In the genomic region with DNA sequence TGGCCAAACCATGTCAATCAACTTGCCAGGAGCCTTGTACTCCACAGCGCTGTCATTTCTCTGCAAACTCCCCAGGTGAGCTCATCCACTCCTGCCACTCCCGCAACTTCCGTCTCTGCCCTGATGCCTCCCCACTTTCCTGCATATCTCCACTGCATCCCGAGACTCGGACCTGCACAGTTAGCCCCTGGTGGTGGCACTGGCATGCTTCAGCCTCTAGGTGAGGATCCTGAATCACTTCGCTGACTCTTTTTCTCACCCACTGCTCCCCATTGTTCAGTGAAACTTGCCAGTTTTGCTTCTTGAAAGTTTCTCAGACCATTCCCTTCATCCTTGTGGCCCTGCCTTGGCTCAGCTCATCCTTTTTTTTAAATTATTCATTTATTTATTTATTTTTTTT, we compare ENCODE assay signal across 14 cellular contexts. TPM values are rescaled to one million over a fixed set of nuclear protein-coding genes. Genes with fewer than 3 reads are reported as not detected.
DNase-seq lines count a peak whose midpoint lies in the region; ATAC-seq and TF ChIP-seq lines count a peak whose summit lies in the region.
"Had no signal": no experiment of that assay in that cellular context is flagged by ENCODE, and none has a peak within 500 bp of the region (broad histone marks: within the 10 kb centered on the region; RNA-seq: fewer than 3 reads in every experiment).

No MANE protein-coding gene starts in this region.

- H3K4me3 ChIP-seq in SK-N-SH (ENCODE audit: low read depth in 2 of 2, low read length in 1 of 2), result no peak overlapping the region
- no peak overlapping the region for H3K4me3 ChIP-seq in testis
- H3K4me3 ChIP-seq: stomach had no signal

- no peak for ATAC-seq in SK-N-SH treated with all-trans-retinoic acid at 6 μM for 48 hours
- peak; percentile 5 for ATAC-seq in esophagus mucosa
- ATAC-seq in GM18505 (IDR thresholded peaks at IDR 0.05; ENCODE audit: unreplicated experiment), result no peak
- ATAC-seq: left ventricle myocardium superior had no signal

- H3K4me2 ChIP-seq in SK-N-SH, result no peak overlapping the region

- H3K9me2 ChIP-seq in SK-N-SH, result no peaks in the 10 kb centered on the region

- H3K79me2 ChIP-seq in SK-N-SH (ENCODE audit: insufficient read depth), result peaks cover 13% of the 10 kb centered on the region

- TF ChIP-seq EP300 in SK-N-SH (IDR thresholded peaks at IDR 0.05; ENCODE audit: borderline replicate concordance in 1 of 2, low read depth in 1 of 2, low read length in 1 of 2), result no peak

- CTCF ChIA-PET in SK-N-SH (lab: Yijun Ruan, JAX), result no interaction called here

- no peak for TF ChIP-seq RAD21 in SK-N-SH (IDR thresholded peaks at IDR 0.05; ENCODE audit: low read length)

- DNase-seq in SK-N-SH (no peak), NCI-H69 (lab: John Stamatoyannopoulos, UW) (peak; percentile 22), testis (no peak), MV-4-11 (lab: John Stamatoyannopoulos, UW) (no peak), NCI-H524 treated with DMSO at 0.1 percent for 48 hours (lab: John Stamatoyannopoulos, UW) (no peak)
- DNase-seq: activated CD8-positive, alpha-beta memory T cell treated with anti-CD3 and anti-CD28 coated beads, Interleukin-2, amount 50 U/mL, for 48 hours; left ventricle myocardium superior; NCI-H1092; OCI-M1; stimulated activated CD4-positive, alpha-beta T cell treated with anti-CD3 and anti-CD28 coated beads, Interleukin-4, amount 100 ng/mL, for 24 hours; stomach had no signal

- peaks cover 0 to 12% of the 10 kb centered on the region in 2 experiments; a peak in 2 of 4 replicates for H3K4me1 ChIP-seq in SK-N-SH (ENCODE audit: control insufficient read depth in 1 of 2, insufficient read depth in 2 of 2, low read depth in 1 of 2, low read length in 1 of 2)
- peaks cover 13% of the 10 kb centered on the region for H3K4me1 ChIP-seq in testis

- H3K36me3 ChIP-seq in SK-N-SH (replicated peaks in 1 of 2; ENCODE audit: control insufficient read depth in 1 of 2, insufficient read depth in 2 of 2, low read length in 1 of 2), result no peaks in the 10 kb centered on the region
- no peaks in the 10 kb centered on the region for H3K36me3 ChIP-seq in testis (ENCODE audit: low read depth, missing control alignments)
- H3K36me3 ChIP-seq: stomach had no signal

- H2AFZ ChIP-seq in SK-N-SH (ENCODE audit: low read depth), result no peak overlapping the region

- no peak overlapping the region for H3K27ac ChIP-seq in SK-N-SH (ENCODE audit: low read depth in 2 of 2, low read length in 1 of 2)
- H3K27ac ChIP-seq in testis, result no peak overlapping the region
- H3K27ac ChIP-seq: stomach had no signal

- H3F3A ChIP-seq in SK-N-SH (replicated peaks; ENCODE audit: insufficient read depth), result no peaks in the 10 kb centered on the region

- H3K27me3 ChIP-seq in SK-N-SH (ENCODE audit: insufficient read depth) (peaks cover 47% of the 10 kb centered on the region), testis (no peaks in the 10 kb centered on the region)

- no peaks in the 10 kb centered on the region for H4K20me1 ChIP-seq in SK-N-SH (ENCODE audit: insufficient read depth)

- TF ChIP-seq CTCF in SK-N-SH (IDR thresholded peaks at IDR 0.05) (peak; percentile 22; the same call in 1 of the 2 replicates), testis (IDR thresholded peaks at IDR 0.05) (peak in 2 of 3 experiments; percentile 15 to 20)

- POLR2A ChIA-PET in SK-N-SH (lab: Yijun Ruan, JAX), result no interaction called here

- intact Hi-C loops in testis (cut with DNase I; ENCODE audit: low total_unique reads), result no loop called here

- 4% methylated on average over 6 of the region's 6 CpGs for WGBS in SK-N-SH (ENCODE audit: low lambda C conversion rate)
- 70 to 81% methylated on average over 6 of the region's 6 CpGs for WGBS in testis, 2 donors

- TF ChIP-seq POLR2A in testis (IDR thresholded peaks at IDR 0.05) (no peak), GM18505 (IDR thresholded peaks at IDR 0.05; ENCODE audit: borderline replicate concordance, extremely low read depth, insufficient read depth, insufficient read length) (no peak)

- no peaks in the 10 kb centered on the region for H3K9me3 ChIP-seq in SK-N-SH
- H3K9me3 ChIP-seq in testis, result no peaks in the 10 kb centered on the region
- H3K9me3 ChIP-seq: stomach had no signal

- H3K9ac ChIP-seq in SK-N-SH, result no peak overlapping the region

TF ChIP-seq in SK-N-SH, 30 proteins besides CTCF, POLR2A, EP300 and RAD21 (continues in another document):
- TF ChIP-seq FOXM1 (IDR thresholded peaks at IDR 0.05; ENCODE audit: low read depth) (no peak), SMC3 (IDR thresholded peaks at IDR 0.05; ENCODE audit: low read depth, low read length) (no peak), MEF2A (IDR thresholded peaks at IDR 0.05; ENCODE audit: borderline replicate concordance, low read depth) (no peak), EZH2phosphoT487 (IDR thresholded peaks at IDR 0.05; ENCODE audit: borderline replicate concordance, low read depth) (no peak), NRF1 (IDR thresholded peaks at IDR 0.05; ENCODE audit: low read depth, low read length) (no peak), TAF1 (IDR thresholded peaks at IDR 0.05; ENCODE audit: borderline replicate concordance, low read depth, low read length) (no peak)
- TF ChIP-seq, protein P1, sequence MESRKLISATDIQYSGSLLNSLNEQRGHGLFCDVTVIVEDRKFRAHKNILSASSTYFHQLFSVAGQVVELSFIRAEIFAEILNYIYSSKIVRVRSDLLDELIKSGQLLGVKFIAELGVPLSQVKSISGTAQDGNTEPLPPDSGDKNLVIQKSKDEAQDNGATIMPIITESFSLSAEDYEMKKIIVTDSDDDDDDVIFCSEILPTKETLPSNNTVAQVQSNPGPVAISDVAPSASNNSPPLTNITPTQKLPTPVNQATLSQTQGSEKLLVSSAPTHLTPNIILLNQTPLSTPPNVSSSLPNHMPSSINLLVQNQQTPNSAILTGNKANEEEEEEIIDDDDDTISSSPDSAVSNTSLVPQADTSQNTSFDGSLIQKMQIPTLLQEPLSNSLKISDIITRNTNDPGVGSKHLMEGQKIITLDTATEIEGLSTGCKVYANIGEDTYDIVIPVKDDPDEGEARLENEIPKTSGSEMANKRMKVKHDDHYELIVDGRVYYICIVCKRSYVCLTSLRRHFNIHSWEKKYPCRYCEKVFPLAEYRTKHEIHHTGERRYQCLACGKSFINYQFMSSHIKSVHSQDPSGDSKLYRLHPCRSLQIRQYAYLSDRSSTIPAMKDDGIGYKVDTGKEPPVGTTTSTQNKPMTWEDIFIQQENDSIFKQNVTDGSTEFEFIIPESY (IDR thresholded peaks at IDR 0.05; ENCODE audit: borderline replicate concordance, low read depth), result no peak

TF ChIP-seq in SK-N-SH treated with all-trans-retinoic acid at 6 μM for 48 hours, 23 proteins besides CTCF, POLR2A, EP300 and RAD21 (continues in another document):
- TF ChIP-seq TOX (CRISPR knock-in tag; IDR thresholded peaks at IDR 0.05; ENCODE audit: borderline replicate concordance), result no peak
- TF ChIP-seq ZFP3 (CRISPR knock-in tag; IDR thresholded peaks at IDR 0.05), result no peak
- no peak for TF ChIP-seq ISL1 (CRISPR knock-in tag; IDR thresholded peaks at IDR 0.05)
- TF ChIP-seq ARNTL (CRISPR knock-in tag; IDR thresholded peaks at IDR 0.05; ENCODE audit: borderline replicate concordance, low read depth), result no peak
- TF ChIP-seq PATZ1 (CRISPR knock-in tag; IDR thresholded peaks at IDR 0.05; ENCODE audit: borderline replicate concordance), result no peak
- TF ChIP-seq OSR1 (CRISPR knock-in tag; IDR thresholded peaks at IDR 0.05), result no peak

RNA-seq across cellular contexts. Expression of gene CTU1, which starts 3.4 kb away (rescaled TPM):
- polyA plus RNA-seq in SK-N-SH (2012; rRNA removed), result 7.2 and 8.8 TPM in 2 replicates
- 3.3 and 5.7 TPM in 2 replicates for polyA plus RNA-seq in SK-N-SH (2012; cell fraction: cytosol; rRNA removed)
- 17.0 and 23.2 TPM in 2 replicates for polyA plus RNA-seq in SK-N-SH (2012; cell fraction: nucleus; rRNA removed)
- 5.3 TPM for total RNA-seq in esophagus mucosa
- 10 to 100 TPM; 17.6 to 23.5 TPM for total RNA-seq in testis
- polyA plus RNA-seq in testis (ENCODE audit: insufficient read depth, low read depth, low replicate concordance), result 2.0 TPM

RNA-seq across cellular contexts. Expression of gene SIGLEC9, which starts 13.1 kb away (rescaled TPM):
- not detected in 2 replicates for polyA plus RNA-seq in SK-N-SH (2012; rRNA removed)
- polyA plus RNA-seq in SK-N-SH (2012; cell fraction: cytosol; rRNA removed), result 0.01 TPM in 2 replicates
- not detected in 2 replicates for polyA plus RNA-seq in SK-N-SH (2012; cell fraction: nucleus; rRNA removed)
- 0.48 TPM for total RNA-seq in esophagus mucosa
- 1 to 10 TPM; 2.6 to 5.1 TPM for total RNA-seq in testis
- polyA plus RNA-seq in testis (ENCODE audit: insufficient read depth, low read depth, low replicate concordance), result 3.2 TPM

RNA-seq across cellular contexts. Expression of gene KLK14, which starts 28.9 kb away (rescaled TPM):
- 0.19 and 0.26 TPM in 2 replicates for polyA plus RNA-seq in SK-N-SH (2012; rRNA removed)
- 0.04 TPM in 1 of 2 replicates, not detected in the other for polyA plus RNA-seq in SK-N-SH (2012; cell fraction: cytosol; rRNA removed)
- polyA plus RNA-seq in SK-N-SH (2012; cell fraction: nucleus; rRNA removed), result 1.5 and 1.8 TPM in 2 replicates
- total RNA-seq in esophagus mucosa, result 0.68 TPM
- under 1 TPM in 1 of 2 donors, not detected in 1; 0.63 TPM for total RNA-seq in testis
- polyA plus RNA-seq in testis (ENCODE audit: insufficient read depth, low read depth, low replicate concordance), result 1.4 TPM
- total RNA-seq: stomach had no signal

RNA-seq across cellular contexts. Expression of gene SIGLEC7, which starts 30.5 kb away (rescaled TPM):
- polyA plus RNA-seq in SK-N-SH (2012; rRNA removed) (not detected in 2 replicates), testis (ENCODE audit: insufficient read depth, low read depth, low replicate concordance) (2.0 TPM)
- not detected in 2 replicates for polyA plus RNA-seq in SK-N-SH (2012; cell fraction: cytosol; rRNA removed)
- polyA plus RNA-seq in SK-N-SH (2012; cell fraction: nucleus; rRNA removed), result not detected in 2 replicates
- total RNA-seq in esophagus mucosa (0.44 TPM), testis (1 to 10 TPM in 1 of 2 donors, under 1 TPM in 1; 0.79 to 1.2 TPM)

RNA-seq across cellular contexts. Expression of gene KLK13, which starts 46.7 kb away (rescaled TPM):
- polyA plus RNA-seq in SK-N-SH (2012; rRNA removed) (not detected in 2 replicates), testis (ENCODE audit: insufficient read depth, low read depth, low replicate concordance) (13.0 TPM)
- not detected in 2 replicates for polyA plus RNA-seq in SK-N-SH (2012; cell fraction: cytosol; rRNA removed)
- polyA plus RNA-seq in SK-N-SH (2012; cell fraction: nucleus; rRNA removed), result not detected in 2 replicates
- total RNA-seq in esophagus mucosa (1,054 TPM), testis (1 to 10 TPM; 3.7 to 7.8 TPM)
- total RNA-seq: left ventricle myocardium superior had no signal
